1 cellular context compared by ENCODE assay signal in genomic region chr10:71854031-71854430, GRCh38.
TF ChIP-seq lines count a peak whose summit lies in the region.

No MANE protein-coding gene starts in this region.

TF ChIP-seq in HepG2, 621 proteins besides CTCF, POLR2A, EP300 and RAD21 (continued from another document):
- TF ChIP-seq ZNF280D (CRISPR knock-in tag; IDR thresholded peaks at IDR 0.05) (no peak), ATF1 (CRISPR knock-in tag; IDR thresholded peaks at IDR 0.05) (no peak), AFF4 (CRISPR knock-in tag; IDR thresholded peaks at IDR 0.05) (no peak), ZSCAN25 (CRISPR knock-in tag; IDR thresholded peaks at IDR 0.05) (no peak), ZNF597 (CRISPR knock-in tag; IDR thresholded peaks at IDR 0.05) (no peak), ZNF230 (CRISPR knock-in tag; IDR thresholded peaks at IDR 0.05) (no peak), IRF9 (CRISPR knock-in tag; IDR thresholded peaks at IDR 0.05; ENCODE audit: borderline replicate concordance) (no peak), ZNF383 (CRISPR knock-in tag; IDR thresholded peaks at IDR 0.05; ENCODE audit: borderline replicate concordance) (no peak), SOX13 (IDR thresholded peaks at IDR 0.05) (no peak), SOX13 (CRISPR knock-in tag; conservative IDR thresholded peaks at IDR 0.05 in 1 of 2, IDR thresholded peaks at IDR 0.05 in 1 of 2) (no peak)
